ENCODE assay signal across 26 cellular contexts in the genomic region with DNA sequence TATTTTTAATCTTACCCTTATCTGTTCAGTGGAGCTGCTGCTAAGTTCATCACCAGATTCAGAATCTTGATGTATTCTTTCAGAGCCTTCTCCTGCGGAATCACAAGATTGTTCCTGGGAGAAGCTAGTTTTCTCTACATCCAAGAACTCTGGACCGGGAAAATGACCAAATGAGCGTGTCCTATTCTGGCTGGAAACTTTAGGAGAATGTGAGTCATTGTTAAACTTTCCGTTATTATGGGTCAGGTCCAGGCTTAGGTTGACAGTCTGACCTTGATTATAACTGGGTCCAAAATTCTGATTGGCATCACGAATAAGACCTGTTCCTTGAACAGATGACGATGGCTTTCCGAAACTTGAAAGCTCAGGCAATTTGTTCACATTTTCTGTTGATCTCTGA. TPM values are rescaled to one million over a fixed set of nuclear protein-coding genes. Genes with fewer than 3 reads are reported as not detected.
DNase-seq lines count a peak whose midpoint lies in the region; ATAC-seq and TF ChIP-seq lines count a peak whose summit lies in the region.
"Had no signal": no experiment of that assay in that cellular context is flagged by ENCODE, and none has a peak within 500 bp of the region (broad histone marks: within the 10 kb centered on the region; RNA-seq: fewer than 3 reads in every experiment).

No MANE protein-coding gene starts in this region.

- H3K9me3 ChIP-seq in breast epithelium = no peaks in the 10 kb centered on the region
- H3K9me3 ChIP-seq in gastrocnemius medialis = no peaks in the 10 kb centered on the region
- H3K9me3 ChIP-seq in tibial nerve = no peaks in the 10 kb centered on the region
- H3K9me3 ChIP-seq: neutrophil, uterus had no signal

- peak in 1 of 2 donors; percentile 12 for TF ChIP-seq EP300 in tibial nerve (IDR thresholded peaks at IDR 0.05)

- H3K4me3 Mint-ChIP-seq in MCF 10A (ENCODE audit: unreplicated experiment) = no peak overlapping the region
- H3K4me3 Mint-ChIP-seq: T-helper 2 cell treated with Interferon-gamma antibody and Interleukin-4, amounts not matched to agents 5 μg/mL and 100 μg/mL, for 36 hours had no signal

- no peaks in the 10 kb centered on the region for H3K27me3 Mint-ChIP-seq in MCF 10A (ENCODE audit: insufficient read depth, unreplicated experiment)

- ATAC-seq in gastrocnemius medialis (peak; percentile 45 to 49), GM21528 (IDR thresholded peaks at IDR 0.05; ENCODE audit: low FRiP score, unreplicated experiment) (no peak)

- CTCF ChIA-PET in MCF 10A (lab: Yijun Ruan, JAX) = no interaction called here

- H3K4me3 ChIP-seq in breast epithelium (no peak overlapping the region), fibroblast of mammary gland (ENCODE audit: control insufficient read depth, low read depth, low read length) (no peak overlapping the region), gastrocnemius medialis (no peak overlapping the region), tibial nerve (no peak overlapping the region)
- H3K4me3 ChIP-seq: heart right ventricle, SK-N-MC, uterus had no signal

- intact Hi-C loops in MCF 10A (cut with micrococcal nuclease) (no loop called here), breast epithelium (cut with DNase I; ENCODE audit: low total_unique reads) (no loop called here), gastrocnemius medialis (cut with DNase I; ENCODE audit: low total_unique reads) (no loop called here)

- H3K27ac Mint-ChIP-seq in MCF 10A (ENCODE audit: low read depth, unreplicated experiment) = no peak overlapping the region
- H3K27ac Mint-ChIP-seq: T-helper 2 cell treated with Interferon-gamma antibody and Interleukin-4, amounts not matched to agents 5 μg/mL and 100 μg/mL, for 36 hours had no signal

- H3K4me1 Mint-ChIP-seq in MCF 10A (ENCODE audit: insufficient read depth, unreplicated experiment) = peaks cover 33% of the 10 kb centered on the region

- TSS peak; percentile 63 for BruUV-seq in MCF 10A (replicated peaks; lab: Mats Ljungman, UMichigan)

- H3K27me3 ChIP-seq in breast epithelium (no peaks in the 10 kb centered on the region), gastrocnemius medialis (no peaks in the 10 kb centered on the region), tibial nerve (no peaks in the 10 kb centered on the region)
- H3K27me3 ChIP-seq: heart right ventricle, neutrophil, uterus had no signal

- no peak for TF ChIP-seq CTCF in MCF 10A (IDR thresholded peaks at IDR 0.05; ENCODE audit: unreplicated experiment)
- TF ChIP-seq CTCF in breast epithelium (IDR thresholded peaks at IDR 0.05) = no peak
- TF ChIP-seq CTCF in fibroblast of mammary gland (conservative IDR thresholded peaks at IDR 0.05; ENCODE audit: control insufficient read depth, insufficient read depth, low read depth, low read length) = no peak
- no peak for TF ChIP-seq CTCF in gastrocnemius medialis (IDR thresholded peaks at IDR 0.05 in 4 of 5, conservative IDR thresholded peaks at IDR 0.05 in 1 of 5)
- no peak for TF ChIP-seq CTCF in tibial nerve (IDR thresholded peaks at IDR 0.05)

- H3K36me3 Mint-ChIP-seq in MCF 10A (ENCODE audit: insufficient read depth, unreplicated experiment) = peaks cover 34% of the 10 kb centered on the region

- POLR2A ChIA-PET in MCF 10A (lab: Yijun Ruan, JAX) = interaction anchor here (0.6 to 0.7 kb wide), 2 partner anchors 20 to 23 kb away, joined by 3 read pairs; no protein-coding TSS in a partner anchor

- no peak for DNase-seq in MCF 10A (ENCODE audit: unreplicated experiment)
- DNase-seq in breast epithelium (ENCODE audit: low spot score in 2 of 2) = no peak
- DNase-seq in RPMI7951 (ENCODE audit: low read depth) = peak; percentile 50
- DNase-seq in fibroblast of mammary gland (ENCODE audit: low read depth) = peak; percentile 46
- no peak for DNase-seq in gastrocnemius medialis
- no peak for DNase-seq in A172 (ENCODE audit: low spot score)
- no peak for DNase-seq in tibial nerve (ENCODE audit: low spot score in 2 of 2)
- DNase-seq: activated CD4-positive, alpha-beta T cell treated with anti-CD3 and anti-CD28 coated beads for 48 hours; activated effector memory CD4-positive, alpha-beta T cell treated with anti-CD3 and anti-CD28 coated beads, Interleukin-2, amount 50 U/mL, for 16 hours; activated T-cell treated with anti-CD3 and anti-CD28 coated beads, Interleukin-2, amount 50 U/mL, for 1 hour; DMS79; foreskin fibroblast; GF-D8; heart right ventricle; NCI-H1436; NCI-H2107; NCI-H774; RPMI8226; stimulated activated naive CD4-positive, alpha-beta T cell treated with Interleukin-2 at 50 U/mL for 16 hours; uterus had no signal

- TF ChIP-seq POLR2A in breast epithelium (IDR thresholded peaks at IDR 0.05) = no peak
- TF ChIP-seq POLR2A in gastrocnemius medialis (IDR thresholded peaks at IDR 0.05) = no peak
- no peak for TF ChIP-seq POLR2A in tibial nerve (IDR thresholded peaks at IDR 0.05)

- H3K9me3 Mint-ChIP-seq in MCF 10A (ENCODE audit: unreplicated experiment) = no peaks in the 10 kb centered on the region
- H3K9me3 Mint-ChIP-seq: T-helper 2 cell treated with Interferon-gamma antibody and Interleukin-4, amounts not matched to agents 5 μg/mL and 100 μg/mL, for 36 hours had no signal

- in situ Hi-C loops in gastrocnemius medialis (cut with MboI; ENCODE audit: low sequenced_read_pairs in 4 of 4) = no loop called here

- no peaks in the 10 kb centered on the region for H3K36me3 ChIP-seq in breast epithelium
- no peaks in the 10 kb centered on the region for H3K36me3 ChIP-seq in gastrocnemius medialis
- H3K36me3 ChIP-seq in tibial nerve = peaks cover 0 to 14% (median 0%) of the 10 kb centered on the region in 3 donors
- H3K36me3 ChIP-seq: uterus had no signal

- H3K27ac ChIP-seq in breast epithelium (no peak overlapping the region), gastrocnemius medialis (peak overlapping the region in 1 of 4 donors; percentile 2), tibial nerve (no peak overlapping the region)
- H3K27ac ChIP-seq: heart right ventricle, KMS-11, neutrophil, SK-N-MC, uterus, VCaP had no signal

- WGBS in tibial nerve, 2 donors = 63 to 76% methylated on average over 7 of the region's 7 CpGs

- H3K4me1 ChIP-seq in breast epithelium (no peaks in the 10 kb centered on the region), gastrocnemius medialis (peaks cover 41 to 50% of the 10 kb centered on the region in 2 donors), tibial nerve (peaks cover 0 to 42% (median 7%) of the 10 kb centered on the region in 4 donors)

RNA-seq across cellular contexts. Expression of a gene that starts 20.5 kb away (rescaled TPM):
- total RNA-seq in MCF 10A (2022) = 25.8 and 26.0 TPM in 2 replicates
- 100 to 1,000 TPM in 1 of 3 donors, 10 to 100 TPM in 2; 40.0 to 102 (median 60.0) TPM for total RNA-seq in breast epithelium
- total RNA-seq in RPMI7951 (2014; rRNA removed; shearing (Covaris generic)) = 47.9 and 61.4 TPM in 2 replicates
- 10 to 100 TPM; 17.0 to 34.3 (median 21.6) TPM for total RNA-seq in gastrocnemius medialis
- 40.0 and 49.6 TPM in 2 replicates for total RNA-seq in A172 (2014; rRNA removed; shearing (Covaris generic))
- 10 to 100 TPM; 38.8 to 65.7 (median 47.7) TPM for total RNA-seq in tibial nerve

Comparison
In these comparisons a context has a peak if more than half of its experiments do, and no peak if none do; other contexts are left out.
1. DNase-seq: peak in RPMI7951 (single experiment) and fibroblast of mammary gland (single experiment); none in MCF 10A (single experiment), breast epithelium (0 of 2), gastrocnemius medialis (0 of 2), A172 (single experiment) and tibial nerve (0 of 2).